ENCODE assay signal across 1 cellular context in genomic region chr16:47141773-47142468, GRCh38.
TF ChIP-seq lines count a peak whose summit lies in the region.

No MANE protein-coding gene starts in this region.

TF ChIP-seq in HepG2, 621 proteins besides CTCF, POLR2A, EP300 and RAD21 (continued from another document and continues in another):
- peak; percentile 34; the same call in 1 of the 2 replicates for TF ChIP-seq FOXP4 (CRISPR knock-in tag; IDR thresholded peaks at IDR 0.05)
- TF ChIP-seq TSC22D2 (CRISPR knock-in tag; IDR thresholded peaks at IDR 0.05; ENCODE audit: borderline replicate concordance) = no peak
- peak; percentile 59; the same call in 1 of the 2 replicates for TF ChIP-seq MIER2 (CRISPR knock-in tag; IDR thresholded peaks at IDR 0.05)
- TF ChIP-seq NR2F6 (IDR thresholded peaks at IDR 0.05) = no peak
- TF ChIP-seq NR2F6 (CRISPR knock-in tag; IDR thresholded peaks at IDR 0.05) = peak; percentile 19; the same call in 1 of the 2 replicates
- TF ChIP-seq ZNF142 (CRISPR knock-in tag; IDR thresholded peaks at IDR 0.05) = no peak
- TF ChIP-seq, protein P1, sequence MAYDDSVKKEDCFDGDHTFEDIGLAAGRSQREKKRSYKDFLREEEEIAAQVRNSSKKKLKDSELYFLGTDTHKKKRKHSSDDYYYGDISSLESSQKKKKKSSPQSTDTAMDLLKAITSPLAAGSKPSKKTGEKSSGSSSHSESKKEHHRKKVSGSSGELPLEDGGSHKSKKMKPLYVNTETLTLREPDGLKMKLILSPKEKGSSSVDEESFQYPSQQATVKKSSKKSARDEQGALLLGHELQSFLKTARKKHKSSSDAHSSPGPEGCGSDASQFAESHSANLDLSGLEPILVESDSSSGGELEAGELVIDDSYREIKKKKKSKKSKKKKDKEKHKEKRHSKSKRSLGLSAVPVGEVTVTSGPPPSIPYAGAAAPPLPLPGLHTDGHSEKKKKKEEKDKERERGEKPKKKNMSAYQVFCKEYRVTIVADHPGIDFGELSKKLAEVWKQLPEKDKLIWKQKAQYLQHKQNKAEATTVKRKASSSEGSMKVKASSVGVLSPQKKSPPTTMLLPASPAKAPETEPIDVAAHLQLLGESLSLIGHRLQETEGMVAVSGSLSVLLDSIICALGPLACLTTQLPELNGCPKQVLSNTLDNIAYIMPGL (CRISPR knock-in tag; IDR thresholded peaks at IDR 0.05; ENCODE audit: borderline replicate concordance in 1 of 2, low read depth in 1 of 2) = peak; percentile 94 to 98
- no peak for TF ChIP-seq ZNF776 (CRISPR knock-in tag; IDR thresholded peaks at IDR 0.05)
- no peak; the same call in 1 of the 2 replicates for TF ChIP-seq ZFY (CRISPR knock-in tag; IDR thresholded peaks at IDR 0.05)
- TF ChIP-seq RORA (CRISPR knock-in tag; IDR thresholded peaks at IDR 0.05) = no peak
- TF ChIP-seq PHF5A (CRISPR knock-in tag; IDR thresholded peaks at IDR 0.05; ENCODE audit: low read depth, unreplicated experiment) = peak; percentile 80
- TF ChIP-seq SMARCE1 (IDR thresholded peaks at IDR 0.05; ENCODE audit: borderline replicate concordance) = no peak
- TF ChIP-seq CERS6 (CRISPR knock-in tag; IDR thresholded peaks at IDR 0.05) = no peak
- TF ChIP-seq, protein P2, sequence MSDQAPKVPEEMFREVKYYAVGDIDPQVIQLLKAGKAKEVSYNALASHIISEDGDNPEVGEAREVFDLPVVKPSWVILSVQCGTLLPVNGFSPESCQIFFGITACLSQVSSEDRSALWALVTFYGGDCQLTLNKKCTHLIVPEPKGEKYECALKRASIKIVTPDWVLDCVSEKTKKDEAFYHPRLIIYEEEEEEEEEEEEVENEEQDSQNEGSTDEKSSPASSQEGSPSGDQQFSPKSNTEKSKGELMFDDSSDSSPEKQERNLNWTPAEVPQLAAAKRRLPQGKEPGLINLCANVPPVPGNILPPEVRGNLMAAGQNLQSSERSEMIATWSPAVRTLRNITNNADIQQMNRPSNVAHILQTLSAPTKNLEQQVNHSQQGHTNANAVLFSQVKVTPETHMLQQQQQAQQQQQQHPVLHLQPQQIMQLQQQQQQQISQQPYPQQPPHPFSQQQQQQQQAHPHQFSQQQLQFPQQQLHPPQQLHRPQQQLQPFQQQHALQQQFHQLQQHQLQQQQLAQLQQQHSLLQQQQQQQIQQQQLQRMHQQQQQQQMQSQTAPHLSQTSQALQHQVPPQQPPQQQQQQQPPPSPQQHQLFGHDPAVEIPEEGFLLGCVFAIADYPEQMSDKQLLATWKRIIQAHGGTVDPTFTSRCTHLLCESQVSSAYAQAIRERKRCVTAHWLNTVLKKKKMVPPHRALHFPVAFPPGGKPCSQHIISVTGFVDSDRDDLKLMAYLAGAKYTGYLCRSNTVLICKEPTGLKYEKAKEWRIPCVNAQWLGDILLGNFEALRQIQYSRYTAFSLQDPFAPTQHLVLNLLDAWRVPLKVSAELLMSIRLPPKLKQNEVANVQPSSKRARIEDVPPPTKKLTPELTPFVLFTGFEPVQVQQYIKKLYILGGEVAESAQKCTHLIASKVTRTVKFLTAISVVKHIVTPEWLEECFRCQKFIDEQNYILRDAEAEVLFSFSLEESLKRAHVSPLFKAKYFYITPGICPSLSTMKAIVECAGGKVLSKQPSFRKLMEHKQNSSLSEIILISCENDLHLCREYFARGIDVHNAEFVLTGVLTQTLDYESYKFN (CRISPR knock-in tag; conservative IDR thresholded peaks at IDR 0.05) = peak; percentile 32; the same call in 1 of the 2 replicates
- TF ChIP-seq RFXAP (CRISPR knock-in tag; IDR thresholded peaks at IDR 0.05; ENCODE audit: borderline replicate concordance) = peak; percentile 67; the same call in 1 of the 2 replicates
- no peak for TF ChIP-seq TEAD2 (CRISPR knock-in tag; IDR thresholded peaks at IDR 0.05)
- no peak for TF ChIP-seq ZNF781 (CRISPR knock-in tag; IDR thresholded peaks at IDR 0.05; ENCODE audit: borderline replicate concordance, not compliant biosample characterization)
- 0 out of 2 replicates have a peak, but pooled peaks have one; percentile 30 for TF ChIP-seq ZNF556 (CRISPR knock-in tag; IDR thresholded peaks at IDR 0.05; ENCODE audit: borderline replicate concordance)
- TF ChIP-seq, protein P3, sequence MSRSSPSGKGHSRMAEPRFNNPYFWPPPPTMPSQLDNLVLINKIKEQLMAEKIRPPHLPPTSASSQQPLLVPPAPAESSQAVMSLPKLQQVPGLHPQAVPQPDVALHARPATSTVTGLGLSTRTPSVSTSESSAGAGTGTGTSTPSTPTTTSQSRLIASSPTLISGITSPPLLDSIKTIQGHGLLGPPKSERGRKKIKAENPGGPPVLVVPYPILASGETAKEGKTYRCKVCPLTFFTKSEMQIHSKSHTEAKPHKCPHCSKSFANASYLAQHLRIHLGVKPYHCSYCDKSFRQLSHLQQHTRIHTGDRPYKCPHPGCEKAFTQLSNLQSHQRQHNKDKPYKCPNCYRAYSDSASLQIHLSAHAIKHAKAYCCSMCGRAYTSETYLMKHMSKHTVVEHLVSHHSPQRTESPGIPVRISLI (CRISPR knock-in tag; IDR thresholded peaks at IDR 0.05; ENCODE audit: borderline replicate concordance) = no peak
- TF ChIP-seq REL (CRISPR knock-in tag; conservative IDR thresholded peaks at IDR 0.05) = no peak
- TF ChIP-seq, protein P4, sequence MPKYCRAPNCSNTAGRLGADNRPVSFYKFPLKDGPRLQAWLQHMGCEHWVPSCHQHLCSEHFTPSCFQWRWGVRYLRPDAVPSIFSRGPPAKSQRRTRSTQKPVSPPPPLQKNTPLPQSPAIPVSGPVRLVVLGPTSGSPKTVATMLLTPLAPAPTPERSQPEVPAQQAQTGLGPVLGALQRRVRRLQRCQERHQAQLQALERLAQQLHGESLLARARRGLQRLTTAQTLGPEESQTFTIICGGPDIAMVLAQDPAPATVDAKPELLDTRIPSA (CRISPR knock-in tag; IDR thresholded peaks at IDR 0.05; ENCODE audit: borderline replicate concordance) = no peak
- TF ChIP-seq, protein P5, sequence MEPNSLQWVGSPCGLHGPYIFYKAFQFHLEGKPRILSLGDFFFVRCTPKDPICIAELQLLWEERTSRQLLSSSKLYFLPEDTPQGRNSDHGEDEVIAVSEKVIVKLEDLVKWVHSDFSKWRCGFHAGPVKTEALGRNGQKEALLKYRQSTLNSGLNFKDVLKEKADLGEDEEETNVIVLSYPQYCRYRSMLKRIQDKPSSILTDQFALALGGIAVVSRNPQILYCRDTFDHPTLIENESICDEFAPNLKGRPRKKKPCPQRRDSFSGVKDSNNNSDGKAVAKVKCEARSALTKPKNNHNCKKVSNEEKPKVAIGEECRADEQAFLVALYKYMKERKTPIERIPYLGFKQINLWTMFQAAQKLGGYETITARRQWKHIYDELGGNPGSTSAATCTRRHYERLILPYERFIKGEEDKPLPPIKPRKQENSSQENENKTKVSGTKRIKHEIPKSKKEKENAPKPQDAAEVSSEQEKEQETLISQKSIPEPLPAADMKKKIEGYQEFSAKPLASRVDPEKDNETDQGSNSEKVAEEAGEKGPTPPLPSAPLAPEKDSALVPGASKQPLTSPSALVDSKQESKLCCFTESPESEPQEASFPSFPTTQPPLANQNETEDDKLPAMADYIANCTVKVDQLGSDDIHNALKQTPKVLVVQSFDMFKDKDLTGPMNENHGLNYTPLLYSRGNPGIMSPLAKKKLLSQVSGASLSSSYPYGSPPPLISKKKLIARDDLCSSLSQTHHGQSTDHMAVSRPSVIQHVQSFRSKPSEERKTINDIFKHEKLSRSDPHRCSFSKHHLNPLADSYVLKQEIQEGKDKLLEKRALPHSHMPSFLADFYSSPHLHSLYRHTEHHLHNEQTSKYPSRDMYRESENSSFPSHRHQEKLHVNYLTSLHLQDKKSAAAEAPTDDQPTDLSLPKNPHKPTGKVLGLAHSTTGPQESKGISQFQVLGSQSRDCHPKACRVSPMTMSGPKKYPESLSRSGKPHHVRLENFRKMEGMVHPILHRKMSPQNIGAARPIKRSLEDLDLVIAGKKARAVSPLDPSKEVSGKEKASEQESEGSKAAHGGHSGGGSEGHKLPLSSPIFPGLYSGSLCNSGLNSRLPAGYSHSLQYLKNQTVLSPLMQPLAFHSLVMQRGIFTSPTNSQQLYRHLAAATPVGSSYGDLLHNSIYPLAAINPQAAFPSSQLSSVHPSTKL (CRISPR knock-in tag; IDR thresholded peaks at IDR 0.05) = peak; percentile 73; the same call in 1 of the 2 replicates
- TF ChIP-seq ATAD3A (CRISPR knock-in tag; IDR thresholded peaks at IDR 0.05) = no peak
- no peak for TF ChIP-seq NCOA2 (CRISPR knock-in tag; IDR thresholded peaks at IDR 0.05)
- TF ChIP-seq, protein P6, sequence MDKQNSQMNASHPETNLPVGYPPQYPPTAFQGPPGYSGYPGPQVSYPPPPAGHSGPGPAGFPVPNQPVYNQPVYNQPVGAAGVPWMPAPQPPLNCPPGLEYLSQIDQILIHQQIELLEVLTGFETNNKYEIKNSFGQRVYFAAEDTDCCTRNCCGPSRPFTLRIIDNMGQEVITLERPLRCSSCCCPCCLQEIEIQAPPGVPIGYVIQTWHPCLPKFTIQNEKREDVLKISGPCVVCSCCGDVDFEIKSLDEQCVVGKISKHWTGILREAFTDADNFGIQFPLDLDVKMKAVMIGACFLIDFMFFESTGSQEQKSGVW (CRISPR knock-in tag; IDR thresholded peaks at IDR 0.05; ENCODE audit: borderline replicate concordance) = no peak
- no peak for TF ChIP-seq PCBP1 (IDR thresholded peaks at IDR 0.05; ENCODE audit: borderline replicate concordance, low read depth, low read length)
- TF ChIP-seq, protein P7, sequence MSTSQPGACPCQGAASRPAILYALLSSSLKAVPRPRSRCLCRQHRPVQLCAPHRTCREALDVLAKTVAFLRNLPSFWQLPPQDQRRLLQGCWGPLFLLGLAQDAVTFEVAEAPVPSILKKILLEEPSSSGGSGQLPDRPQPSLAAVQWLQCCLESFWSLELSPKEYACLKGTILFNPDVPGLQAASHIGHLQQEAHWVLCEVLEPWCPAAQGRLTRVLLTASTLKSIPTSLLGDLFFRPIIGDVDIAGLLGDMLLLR (CRISPR knock-in tag; IDR thresholded peaks at IDR 0.05) = no peak
- TF ChIP-seq TBX3 (IDR thresholded peaks at IDR 0.05; ENCODE audit: borderline replicate concordance) = no peak
- TF ChIP-seq RELA (CRISPR knock-in tag; IDR thresholded peaks at IDR 0.05) = no peak
- no peak for TF ChIP-seq NR2F2 (IDR thresholded peaks at IDR 0.05; ENCODE audit: borderline replicate concordance, low read depth)
- TF ChIP-seq FOXP1 (IDR thresholded peaks at IDR 0.05) = no peak
- TF ChIP-seq FOXP1 (CRISPR knock-in tag; IDR thresholded peaks at IDR 0.05) = no peak
- no peak for TF ChIP-seq ATF5 (CRISPR knock-in tag; IDR thresholded peaks at IDR 0.05; ENCODE audit: low read depth)
- TF ChIP-seq, protein P8, sequence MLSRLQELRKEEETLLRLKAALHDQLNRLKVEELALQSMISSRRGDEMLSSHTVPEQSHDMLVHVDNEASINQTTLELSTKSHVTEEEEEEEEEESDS (CRISPR knock-in tag; IDR thresholded peaks at IDR 0.05; ENCODE audit: borderline replicate concordance) = no peak
- no peak for TF ChIP-seq ZNF780A (CRISPR knock-in tag; IDR thresholded peaks at IDR 0.05)
